In the genomic region with DNA sequence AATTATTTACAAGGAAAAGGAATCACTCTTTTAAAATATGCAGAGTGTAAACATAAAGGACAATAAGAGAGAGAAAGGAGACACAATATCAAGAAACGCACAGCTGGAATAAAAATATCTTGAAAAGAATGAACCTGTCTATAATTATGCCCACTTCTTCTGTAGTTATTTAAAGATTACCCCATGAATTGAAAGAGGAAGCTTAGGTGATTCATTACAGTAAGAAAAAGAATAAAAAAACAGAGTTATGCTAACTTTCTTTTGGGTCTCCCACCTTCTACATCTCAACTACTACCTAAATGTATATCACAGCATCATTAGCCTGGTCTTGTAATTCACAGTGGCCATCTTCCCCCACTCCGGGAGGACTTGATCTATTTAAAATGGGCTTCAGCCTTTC, we compare ENCODE assay signal across 21 cellular contexts.
DNase-seq lines count a peak whose midpoint lies in the region; ATAC-seq and TF ChIP-seq lines count a peak whose summit lies in the region.
"Had no signal": no experiment of that assay in that cellular context is flagged by ENCODE, and none has a peak within 500 bp of the region (broad histone marks: within the 10 kb centered on the region; RNA-seq: fewer than 3 reads in every experiment).

No MANE protein-coding gene starts in this region.

- POLR2A ChIA-PET in OCI-LY7 (lab: Charles Lee) = interaction anchor here (0.6 kb wide), 1 partner anchor 83 kb away, joined by 3 read pairs; no protein-coding TSS in a partner anchor

- H3K4me3 Mint-ChIP-seq in stimulated activated naive CD8-positive, alpha-beta T cell treated with anti-CD3 and anti-CD28 coated beads, Interleukin-15, Interleukin-2, amounts not matched to agents 100 ng/mL and 50 ng/mL, for 24 hours = peak overlapping the region; percentile 72
- peak overlapping the region; percentile 40 to 75 for H3K4me3 Mint-ChIP-seq in stimulated activated naive CD8-positive, alpha-beta T cell treated with anti-CD3 and anti-CD28 coated beads, Interleukin-15, amount 100 ng/mL, for 72 hours
- H3K4me3 Mint-ChIP-seq: CD4-positive, CD25-positive, alpha-beta regulatory T cell; endodermal cell had no signal

- H3K4me2 ChIP-seq in OCI-LY7 (ENCODE audit: low read length) = peak overlapping the region; percentile 29; the same call in 1 of the 2 replicates
- H3K4me2 ChIP-seq: PC-9 had no signal

- peaks cover 87% of the 10 kb centered on the region for H3K4me1 Mint-ChIP-seq in stimulated activated naive CD8-positive, alpha-beta T cell treated with anti-CD3 and anti-CD28 coated beads, Interleukin-15, Interleukin-2, amounts not matched to agents 100 ng/mL and 50 ng/mL, for 24 hours (ENCODE audit: low read depth)
- H3K4me1 Mint-ChIP-seq in stimulated activated naive CD8-positive, alpha-beta T cell treated with anti-CD3 and anti-CD28 coated beads, Interleukin-15, amount 100 ng/mL, for 72 hours = peaks cover 75% of the 10 kb centered on the region

- DNase-seq in stimulated activated naive CD8-positive, alpha-beta T cell treated with anti-CD3 and anti-CD28 coated beads, Interleukin-15, Interleukin-2, amounts not matched to agents 100 U/mL and 50 U/mL, for 24 hours = no peak
- DNase-seq in OCI-LY7 (ENCODE audit: low spot score) (no peak), GM10266 (ENCODE audit: extremely low spot score) (no peak), caudate nucleus (lab: John Stamatoyannopoulos, UW) (no peak)
- no peak for DNase-seq in stimulated activated naive CD8-positive, alpha-beta T cell treated with anti-CD3 and anti-CD28 coated beads, Interleukin-15, amount 100 ng/mL, for 72 hours
- DNase-seq: activated CD4-positive, alpha-beta T cell treated with anti-CD3 and anti-CD28 coated beads for 1 hour; CD4-positive, CD25-positive, alpha-beta regulatory T cell; cortex of kidney; endodermal cell; esophagus squamous epithelium; GOT3; lower lobe of right lung; NCI-H1436 treated with DMSO at 0.1 percent for 48 hours; NCI-H2171; NCI-H526; PC-9; SHP77 treated with DMSO at 0.1 percent for 48 hours had no signal

- no peaks in the 10 kb centered on the region for H3K9me3 Mint-ChIP-seq in stimulated activated naive CD8-positive, alpha-beta T cell treated with anti-CD3 and anti-CD28 coated beads, Interleukin-15, Interleukin-2, amounts not matched to agents 100 ng/mL and 50 ng/mL, for 24 hours
- H3K9me3 Mint-ChIP-seq in stimulated activated naive CD8-positive, alpha-beta T cell treated with anti-CD3 and anti-CD28 coated beads, Interleukin-15, amount 100 ng/mL, for 72 hours = no peaks in the 10 kb centered on the region
- H3K9me3 Mint-ChIP-seq: endodermal cell had no signal

- H3K79me2 ChIP-seq in OCI-LY7 (ENCODE audit: insufficient read depth, low read depth, low read length) = no peaks in the 10 kb centered on the region

- no peaks in the 10 kb centered on the region for H3K9me2 ChIP-seq in OCI-LY7 (ENCODE audit: insufficient read depth, low read length)

- ATAC-seq in stimulated activated naive CD8-positive, alpha-beta T cell treated with anti-CD3 and anti-CD28 coated beads, Interleukin-15, Interleukin-2, amounts not matched to agents 100 U/mL and 50 U/mL, for 24 hours = no peak
- ATAC-seq in HG02885 (IDR thresholded peaks at IDR 0.05; ENCODE audit: poor library complexity, unreplicated experiment) (peak; percentile 22), HG02759 (IDR thresholded peaks at IDR 0.05; ENCODE audit: unreplicated experiment) (no peak)
- no peak for ATAC-seq in stimulated activated naive CD8-positive, alpha-beta T cell treated with anti-CD3 and anti-CD28 coated beads, Interleukin-15, amount 100 ng/mL, for 72 hours
- ATAC-seq: gastroesophageal sphincter, lower lobe of right lung had no signal

- intact Hi-C loops in OCI-LY7 (cut with micrococcal nuclease; ENCODE audit: unreplicated experiment) = loop anchor here (10.0 kb wide), 1 partner anchor 290 kb away; no protein-coding TSS in a partner anchor

- no peaks in the 10 kb centered on the region; the same call in 1 of the 2 replicates for H3K9me3 ChIP-seq in OCI-LY7 (ENCODE audit: low read length)
- H3K9me3 ChIP-seq: esophagus squamous epithelium, gastroesophageal sphincter, lower lobe of right lung had no signal

- H3K27ac ChIP-seq in OCI-LY7 (ENCODE audit: low read depth, low read length, poor library complexity, severe bottlenecking) (no peak overlapping the region), caudate nucleus (ENCODE audit: low read depth, low read length) (no peak overlapping the region)
- H3K27ac ChIP-seq: esophagus squamous epithelium, gastroesophageal sphincter, lower lobe of right lung, PC-9 had no signal

- CTCF ChIA-PET in OCI-LY7 (lab: Charles Lee; ENCODE audit: unreplicated experiment) = no interaction called here

- no peak overlapping the region for H3K4me3 ChIP-seq in OCI-LY7 (ENCODE audit: low read depth, low read length, poor library complexity, severe bottlenecking)
- H3K4me3 ChIP-seq: esophagus squamous epithelium, gastroesophageal sphincter, lower lobe of right lung, PC-9 had no signal

- no peaks in the 10 kb centered on the region for H4K20me1 ChIP-seq in OCI-LY7 (ENCODE audit: insufficient read depth, low read length)

- H3K36me3 Mint-ChIP-seq in stimulated activated naive CD8-positive, alpha-beta T cell treated with anti-CD3 and anti-CD28 coated beads, Interleukin-15, Interleukin-2, amounts not matched to agents 100 ng/mL and 50 ng/mL, for 24 hours (ENCODE audit: low read depth) = peaks cover 7% of the 10 kb centered on the region
- H3K36me3 Mint-ChIP-seq: CD4-positive, CD25-positive, alpha-beta regulatory T cell had no signal

- H3K4me1 ChIP-seq in OCI-LY7 (ENCODE audit: insufficient read depth, low read length, poor library complexity, severe bottlenecking) = peaks cover 17% of the 10 kb centered on the region
- H3K4me1 ChIP-seq: esophagus squamous epithelium, gastroesophageal sphincter, lower lobe of right lung had no signal

- H3K27me3 Mint-ChIP-seq in stimulated activated naive CD8-positive, alpha-beta T cell treated with anti-CD3 and anti-CD28 coated beads, Interleukin-15, Interleukin-2, amounts not matched to agents 100 ng/mL and 50 ng/mL, for 24 hours = no peaks in the 10 kb centered on the region
- H3K27me3 Mint-ChIP-seq in stimulated activated naive CD8-positive, alpha-beta T cell treated with anti-CD3 and anti-CD28 coated beads, Interleukin-15, amount 100 ng/mL, for 72 hours = no peaks in the 10 kb centered on the region
- H3K27me3 Mint-ChIP-seq: CD4-positive, CD25-positive, alpha-beta regulatory T cell had no signal

- no peak overlapping the region for H2AFZ ChIP-seq in OCI-LY7 (ENCODE audit: low read length)
- H2AFZ ChIP-seq: PC-9 had no signal

- H3K36me3 ChIP-seq in OCI-LY7 (ENCODE audit: insufficient read depth, low read length) = no peaks in the 10 kb centered on the region
- H3K36me3 ChIP-seq: esophagus squamous epithelium, gastroesophageal sphincter, lower lobe of right lung had no signal

- H3K27ac Mint-ChIP-seq in stimulated activated naive CD8-positive, alpha-beta T cell treated with anti-CD3 and anti-CD28 coated beads, Interleukin-15, Interleukin-2, amounts not matched to agents 100 ng/mL and 50 ng/mL, for 24 hours = peak overlapping the region; percentile 89
- H3K27ac Mint-ChIP-seq in stimulated activated naive CD8-positive, alpha-beta T cell treated with anti-CD3 and anti-CD28 coated beads, Interleukin-15, amount 100 ng/mL, for 72 hours = peak overlapping the region in 1 of 2 donors; percentile 12
- H3K27ac Mint-ChIP-seq: CD4-positive, CD25-positive, alpha-beta regulatory T cell; endodermal cell had no signal

- TF ChIP-seq CTCF in OCI-LY7 (conservative IDR thresholded peaks at IDR 0.05; ENCODE audit: low read length) = no peak
- TF ChIP-seq CTCF in GM10266 (IDR thresholded peaks at IDR 0.05; ENCODE audit: control insufficient read depth, insufficient read depth, low read depth, missing control alignments) = no peak

- no TSS peak for BruUV-seq in OCI-LY7 (replicated peaks; lab: Mats Ljungman, UMichigan)
